Comparison of ENCODE assay signal across 2 cellular contexts in the genomic region with DNA sequence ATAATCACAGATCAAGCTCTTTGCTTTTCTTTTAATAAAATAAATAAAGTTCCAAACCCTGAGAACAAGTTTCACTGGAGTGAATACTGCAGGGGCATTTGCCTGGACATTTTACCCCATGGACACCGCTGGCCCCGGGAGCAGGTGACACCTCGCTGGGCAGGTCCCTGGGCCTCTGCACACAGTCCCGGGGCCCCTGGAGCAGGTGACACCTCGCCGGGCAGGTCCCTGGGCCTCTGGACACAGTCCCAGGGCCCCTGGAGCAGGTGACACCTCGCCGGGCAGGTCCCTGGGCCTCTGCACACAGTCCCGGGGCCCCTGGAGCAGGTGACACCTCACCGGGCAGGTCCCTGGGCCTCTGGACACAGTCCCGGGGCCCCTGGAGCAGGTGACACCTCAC. TPM values are rescaled to one million over a fixed set of nuclear protein-coding genes. Genes with fewer than 3 reads are reported as not detected.
"Had no signal": no experiment of that assay in that cellular context is flagged by ENCODE, and none has a peak within 500 bp of the region (broad histone marks: within the 10 kb centered on the region; RNA-seq: fewer than 3 reads in every experiment).

No MANE protein-coding gene starts in this region.

RNA-seq across cellular contexts. Expression of gene TPO, which starts 1.6 kb away (rescaled TPM):
- total RNA-seq: G401, GM12878 had no signal
